In genomic region chr3:56309465-56309864, GRCh38 we compare ENCODE assay signal across 20 cellular contexts.
DNase-seq lines count a peak whose midpoint lies in the region; ATAC-seq and TF ChIP-seq lines count a peak whose summit lies in the region.
"Had no signal": no experiment of that assay in that cellular context is flagged by ENCODE, and none has a peak within 500 bp of the region (broad histone marks: within the 10 kb centered on the region; RNA-seq: fewer than 3 reads in every experiment).

No MANE protein-coding gene starts in this region.

- H3K9me3 ChIP-seq in A673 (ENCODE audit: low read depth, low read length, poor library complexity, severe bottlenecking) (no peaks in the 10 kb centered on the region), MG63 (no peaks in the 10 kb centered on the region)
- H3K9me3 ChIP-seq: BLaER1 had no signal

- H3K27me3 ChIP-seq in A673 (replicated peaks; ENCODE audit: insufficient read depth, low read depth, low read length, poor library complexity) (no peaks in the 10 kb centered on the region), MG63 (no peaks in the 10 kb centered on the region)
- H3K27me3 ChIP-seq: BLaER1 had no signal

- peaks cover 16% of the 10 kb centered on the region for H3K4me1 ChIP-seq in A673 (ENCODE audit: insufficient read depth, low read length, poor library complexity, severe bottlenecking)
- H3K4me1 ChIP-seq: BLaER1 had no signal

- POLR2A ChIA-PET in A673 (lab: Charles Lee; ENCODE audit: low non-redundant PET) = no interaction called here

- peak; percentile 82 for DNase-seq in A673 (ENCODE audit: low spot score)
- DNase-seq in COR-L47 (lab: John Stamatoyannopoulos, UW) = peak; percentile 14
- DNase-seq in NCI-H345 treated with DMSO at 0.1 percent for 48 hours (lab: John Stamatoyannopoulos, UW; ENCODE audit: unreplicated experiment) = peak; percentile 10
- peak; percentile 61 for DNase-seq in astrocyte of the hippocampus (ENCODE audit: low read depth, low spot score)
- DNase-seq in nucleus accumbens (lab: John Stamatoyannopoulos, UW) = no peak
- no peak for DNase-seq in MG63
- DNase-seq: ACHN; CD4-positive, alpha-beta memory T cell; DMS153; GM23248; HCEC 1CT; Karpas-422; NCI-H1930; NCI-H2171 treated with DMSO at 0.1 percent for 48 hours; PC-3; Right ventricle myocardium superior; SW 1271; T-helper 17 cell had no signal

- no peak for TF ChIP-seq CTCF in A673 (conservative IDR thresholded peaks at IDR 0.05; ENCODE audit: low read depth, low read length)

- no peaks in the 10 kb centered on the region for H3K36me3 ChIP-seq in A673 (ENCODE audit: insufficient read depth, low read length, poor library complexity, severe bottlenecking)
- no peaks in the 10 kb centered on the region for H3K36me3 ChIP-seq in MG63
- H3K36me3 ChIP-seq: BLaER1 had no signal

- BruUV-seq in A673 (replicated peaks; lab: Mats Ljungman, UMichigan) = no TSS peak

- intact Hi-C loops in A673 (cut with micrococcal nuclease; ENCODE audit: unreplicated experiment) = no loop called here

- peak overlapping the region; percentile 47 for H3K27ac ChIP-seq in A673 (ENCODE audit: low read depth, low read length, poor library complexity, severe bottlenecking)
- H3K27ac ChIP-seq: BLaER1, GM23248 had no signal

- ATAC-seq in HG03039 (IDR thresholded peaks at IDR 0.05; ENCODE audit: unreplicated experiment) = no peak
- ATAC-seq: PC-3, T-helper 17 cell had no signal

- H3K4me3 ChIP-seq in A673 (ENCODE audit: low read depth, low read length, poor library complexity, severe bottlenecking) = no peak overlapping the region
- no peak overlapping the region for H3K4me3 ChIP-seq in MG63
- H3K4me3 ChIP-seq: BLaER1, GM23248 had no signal

- CTCF ChIA-PET in A673 (lab: Charles Lee) = no interaction called here

Comparison
In these comparisons a context has a peak if more than half of its experiments do, and no peak if none do; other contexts are left out.
1. DNase-seq: peak in A673 (single experiment), COR-L47 (single experiment), NCI-H345 treated with DMSO at 0.1 percent for 48 hours (single experiment) and astrocyte of the hippocampus (single experiment); none in nucleus accumbens (0 of 56) and MG63 (single experiment).